ENCODE assay signal across 23 cellular contexts in the genomic region with DNA sequence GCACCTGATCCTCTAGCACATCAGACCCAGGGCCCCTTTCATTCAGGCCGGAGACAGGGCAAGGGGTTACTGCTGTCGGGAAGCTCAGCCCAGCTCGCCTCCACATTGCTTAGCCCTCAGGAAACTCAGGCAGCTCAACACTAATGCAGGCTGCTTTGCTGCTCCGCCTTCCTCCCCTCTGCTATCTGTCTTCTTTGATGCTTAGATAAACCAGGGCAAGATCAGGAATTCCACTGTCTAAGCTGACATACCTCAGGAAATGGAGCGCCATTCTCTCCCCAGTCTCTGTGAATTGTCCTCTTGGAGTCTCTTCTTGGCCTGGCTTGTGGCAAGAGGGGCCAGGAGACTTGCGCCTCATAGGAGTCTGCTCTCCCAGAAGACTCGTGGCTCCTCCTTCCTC.
"Had no signal": no experiment of that assay in that cellular context is flagged by ENCODE, and none has a peak within 500 bp of the region (broad histone marks: within the 10 kb centered on the region; RNA-seq: fewer than 3 reads in every experiment).

No MANE protein-coding gene starts in this region.

- H3K4me1 ChIP-seq: heart right ventricle, suprapubic skin, thyroid gland, upper lobe of left lung, uterus had no signal

- H3K36me3 ChIP-seq: heart right ventricle, neutrophil, suprapubic skin, thyroid gland, upper lobe of left lung, uterus had no signal

- ATAC-seq: esophagus mucosa; left colon; left ventricle myocardium superior; mucosa of descending colon; naive thymus-derived CD8-positive, alpha-beta T cell; stimulated activated effector memory CD8-positive, alpha-beta T cell treated with anti-CD3 and anti-CD28 coated beads, Interleukin-12 subunit alpha, Interleukin-12 subunit beta, amount 100 ng/mL, for 72 hours; stimulated activated naive CD8-positive, alpha-beta T cell treated with anti-CD3 and anti-CD28 coated beads, Interleukin-15, Interleukin-2, amounts not matched to agents 100 U/mL and 50 U/mL, for 24 hours had no signal

- H3K9me3 ChIP-seq: heart right ventricle, mucosa of descending colon, neutrophil, suprapubic skin, thyroid gland, upper lobe of left lung, uterus had no signal

- FAIRE-seq: endometrium, frontal cortex, small intestine had no signal

- H3K27ac ChIP-seq: coronary artery, heart right ventricle, neutrophil, suprapubic skin, thyroid gland, upper lobe of left lung, uterus had no signal

- H3K27me3 ChIP-seq: thyroid gland, upper lobe of left lung, uterus had no signal

- DNase-seq: effector CD8-positive, alpha-beta T cell; heart right ventricle; hypothalamus; immature natural killer cell; left colon; left ventricle myocardium superior; mucosa of descending colon; naive thymus-derived CD8-positive, alpha-beta T cell; small intestine; stimulated activated CD4-positive, alpha-beta T cell treated with anti-CD3 and anti-CD28 coated beads, Interleukin-4, amount 100 ng/mL, for 1 hour; stimulated activated CD8-positive, alpha-beta memory T cell treated with anti-CD3 and anti-CD28 coated beads, Interleukin-4, amount 100 ng/mL, for 48 hours; stimulated activated naive CD8-positive, alpha-beta T cell treated with anti-CD3 and anti-CD28 coated beads, Interleukin-15, Interleukin-2, amounts not matched to agents 100 U/mL and 50 U/mL, for 24 hours; thyroid gland; upper lobe of left lung; uterus had no signal

- H3K4me3 ChIP-seq: coronary artery, heart right ventricle, lung, mucosa of descending colon, suprapubic skin, thyroid gland, upper lobe of left lung, uterus had no signal
